In the genomic region with DNA sequence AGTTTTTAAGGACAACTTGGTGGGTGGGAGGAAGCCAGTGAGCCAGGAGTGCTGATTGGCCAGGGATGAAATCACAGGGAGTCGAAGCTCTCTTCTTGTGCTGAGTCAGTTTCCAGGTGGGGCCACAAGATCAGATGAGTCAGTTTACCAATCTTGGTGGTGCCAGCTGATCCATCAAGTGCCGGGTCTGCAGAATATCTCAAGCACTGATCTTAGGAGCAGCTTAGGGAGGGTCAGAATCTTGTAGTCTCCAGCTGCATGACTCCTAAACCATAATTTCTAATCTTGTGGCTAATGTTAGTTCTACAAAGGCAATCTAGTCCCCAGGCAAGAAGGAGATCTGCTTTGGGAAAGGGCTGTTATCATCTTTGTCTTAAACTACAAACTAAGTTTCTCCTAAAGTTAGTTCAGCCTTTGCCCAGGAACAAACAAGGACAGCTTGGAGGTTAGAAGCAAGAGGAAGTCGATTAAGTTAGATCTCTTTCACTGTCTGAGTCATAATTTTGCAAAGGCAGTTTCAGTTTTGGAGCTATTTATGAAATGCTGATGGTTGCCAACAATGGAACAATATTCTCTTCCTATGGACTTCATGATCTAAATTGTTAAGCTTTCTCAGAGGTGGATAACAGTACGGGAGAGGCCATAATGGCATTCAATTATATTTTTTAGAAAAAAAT, we compare ENCODE assay signal across 10 cellular contexts. TPM values are rescaled to one million over a fixed set of nuclear protein-coding genes. Genes with fewer than 3 reads are reported as not detected.
DNase-seq lines count a peak whose midpoint lies in the region; ATAC-seq and TF ChIP-seq lines count a peak whose summit lies in the region.
"Not testable (repeated sequence)": the region's sequence is repeated elsewhere in the genome, so short reads cannot be mapped to it uniquely, and the experiment has no call there.
"Had no signal": no experiment of that assay in that cellular context is flagged by ENCODE, and none has a peak within 500 bp of the region (broad histone marks: within the 10 kb centered on the region; RNA-seq: fewer than 3 reads in every experiment).

No MANE protein-coding gene starts in this region.

- ATAC-seq in GM18870 (IDR thresholded peaks at IDR 0.05; ENCODE audit: unreplicated experiment) (peak; percentile 93), HG03571 (IDR thresholded peaks at IDR 0.05; ENCODE audit: unreplicated experiment) (peak; percentile 63), foreskin keratinocyte (peak; percentile 88)

- in situ Hi-C loops in SK-MEL-5 (cut with HindIII; ENCODE audit: low pct_unique_long_range_greater_than_20kb, low sequenced_read_pairs), result loop anchor here (10.0 kb wide), 1 partner anchor 140 kb away; no protein-coding TSS in a partner anchor

- DNase-seq in A172 (ENCODE audit: low spot score), result peak; percentile 52
- peak; percentile 24 for DNase-seq in HFFc6
- peak; percentile 55 for DNase-seq in SK-MEL-5 (ENCODE audit: low read depth, low spot score)
- DNase-seq in foreskin keratinocyte, result peak; percentile 44 to 75

- not testable (repeated sequence) for H3K4me3 ChIP-seq in skin epidermis

- H3K27ac Mint-ChIP-seq in HFFc6, result peak overlapping the region; percentile 75
- peak overlapping the region; percentile 77 for H3K27ac Mint-ChIP-seq in activated naive CD4-positive, alpha-beta T cell treated with anti-CD3 and anti-CD28 coated beads, Interleukin-2, amount 50 U/mL, for 24 hours

- H3K9me3 Mint-ChIP-seq in HFFc6; activated naive CD4-positive, alpha-beta T cell treated with anti-CD3 and anti-CD28 coated beads, Interleukin-2, amount 50 U/mL, for 24 hours: not testable (repeated sequence)

- peak overlapping the region; percentile 76 for H3K4me3 Mint-ChIP-seq in HFFc6
- H3K4me3 Mint-ChIP-seq in activated naive CD4-positive, alpha-beta T cell treated with anti-CD3 and anti-CD28 coated beads, Interleukin-2, amount 50 U/mL, for 24 hours, result peak overlapping the region; percentile 34

- H3K27me3 Mint-ChIP-seq in HFFc6 (ENCODE audit: insufficient read depth); activated naive CD4-positive, alpha-beta T cell treated with anti-CD3 and anti-CD28 coated beads, Interleukin-2, amount 50 U/mL, for 24 hours: not testable (repeated sequence)

- H3K27ac ChIP-seq in foreskin keratinocyte, result peak overlapping the region; percentile 85
- H3K27ac ChIP-seq in skin epidermis, result peak overlapping the region in 16 of 21 experiments; percentile 1 to 89 (median 50)

- not testable (repeated sequence) for H3K36me3 Mint-ChIP-seq in HFFc6 (ENCODE audit: low read depth); activated naive CD4-positive, alpha-beta T cell treated with anti-CD3 and anti-CD28 coated beads, Interleukin-2, amount 50 U/mL, for 24 hours

- TF ChIP-seq CTCF in HFFc6 (IDR thresholded peaks at IDR 0.05); foreskin keratinocyte (conservative IDR thresholded peaks at IDR 0.05): not testable (repeated sequence)

- H3K4me1 Mint-ChIP-seq in HFFc6 (ENCODE audit: low read depth), result peaks cover 14% of the 10 kb centered on the region
- peaks cover 25% of the 10 kb centered on the region for H3K4me1 Mint-ChIP-seq in activated naive CD4-positive, alpha-beta T cell treated with anti-CD3 and anti-CD28 coated beads, Interleukin-2, amount 50 U/mL, for 24 hours

- not testable (repeated sequence) for H3K4me1 ChIP-seq in foreskin keratinocyte

- H3K27me3 ChIP-seq in foreskin keratinocyte, result not testable (repeated sequence)

RNA-seq across cellular contexts. Expression of a gene that starts 26.2 kb away (rescaled TPM):
- not detected in 2 replicates for total RNA-seq in A172 (2014; rRNA removed; shearing (Covaris generic))
- not detected for total RNA-seq in HFFc6 (2021; fragmentation: NEBNext Ultra II Directional; extraction: Animal tissue kit (Norgen Biotek cat#: 25700))
- total RNA-seq in SK-MEL-5 (2014; rRNA removed; shearing (Covaris generic)), result not detected in 2 replicates
- not detected in 2 replicates for polyA plus RNA-seq in SK-MEL-5 (2015; cell fraction: cytosol; rRNA removed)
- polyA plus RNA-seq in SK-MEL-5 (2015; cell fraction: nucleus; rRNA removed), result not detected in 2 replicates
- not detected in 2 replicates for total RNA-seq in foreskin keratinocyte
- not detected in 2 replicates for polyA plus RNA-seq in foreskin keratinocyte
- total RNA-seq: pancreas, urinary bladder had no signal
- polyA plus RNA-seq: pancreas, urinary bladder had no signal
